ENCODE assay signal across 15 cellular contexts in genomic region chr9:16181539-16181938, GRCh38.
DNase-seq lines count a peak whose midpoint lies in the region; ATAC-seq, FAIRE-seq and TF ChIP-seq lines count a peak whose summit lies in the region.
"Had no signal": no experiment of that assay in that cellular context is flagged by ENCODE, and none has a peak within 500 bp of the region (broad histone marks: within the 10 kb centered on the region; RNA-seq: fewer than 3 reads in every experiment).

No MANE protein-coding gene starts in this region.

- CTCF ChIA-PET in HepG2 (lab: Yijun Ruan, JAX; ENCODE audit: low intra/inter-chr PET ratio, low total read pairs), result no interaction called here

- H3K4me2 ChIP-seq in HepG2 (ENCODE audit: low read depth, low read length), result no peak overlapping the region
- H3K4me2 ChIP-seq: BLaER1 treated with 17β-estradiol and CSF1 and Interleukin-3, amounts not matched to agents 10 nM and 100 nM had no signal

- H3K9ac ChIP-seq in HepG2 (ENCODE audit: insufficient read depth, low read depth, low read length), result no peak overlapping the region
- H3K9ac ChIP-seq: BLaER1 treated with 17β-estradiol and CSF1 and Interleukin-3, amounts not matched to agents 10 nM and 100 nM had no signal

- H3K27me3 Mint-ChIP-seq in activated naive CD8-positive, alpha-beta T cell, result no peaks in the 10 kb centered on the region
- H3K27me3 Mint-ChIP-seq in activated naive CD8-positive, alpha-beta T cell treated with anti-CD3 and anti-CD28 coated beads, Interleukin-2, amount 50 U/mL, for 24 hours, result no peaks in the 10 kb centered on the region
- H3K27me3 Mint-ChIP-seq in activated naive CD8-positive, alpha-beta T cell treated with anti-CD3 and anti-CD28 coated beads for 36 hours, result no peaks in the 10 kb centered on the region
- H3K27me3 Mint-ChIP-seq: B cell had no signal

- H3K79me2 ChIP-seq in ACC112 (ENCODE audit: control insufficient read depth, insufficient read depth, low read length, unreplicated experiment) (no peaks in the 10 kb centered on the region), HepG2 (ENCODE audit: insufficient read depth, low read length) (no peaks in the 10 kb centered on the region)

- intact Hi-C loops in sigmoid colon (cut with DNase I), result no loop called here
- intact Hi-C loops in HepG2 (cut with micrococcal nuclease; ENCODE audit: unreplicated experiment), result no loop called here

- no TSS peak for BruUV-seq in HepG2 (replicated peaks; lab: Mats Ljungman, UMichigan)

- TF ChIP-seq RAD21 in HepG2 (CRISPR knock-in tag; IDR thresholded peaks at IDR 0.05), result no peak

- FAIRE-seq in HepG2 (lab: Jason Lieb, UNC), result no peak
- FAIRE-seq: G401.6, GM12891, GM19239 had no signal

- no peaks in the 10 kb centered on the region for H4K20me1 ChIP-seq in HepG2 (ENCODE audit: insufficient read depth, low read length)
- H4K20me1 ChIP-seq: BLaER1 treated with 17β-estradiol and CSF1 and Interleukin-3, amounts not matched to agents 10 nM and 100 nM had no signal

- DNase-seq in activated naive CD8-positive, alpha-beta T cell treated with anti-CD3 and anti-CD28 coated beads, Interleukin-2, amount 50 U/mL, for 24 hours, result no peak
- no peak for DNase-seq in activated naive CD8-positive, alpha-beta T cell treated with anti-CD3 and anti-CD28 coated beads for 36 hours
- DNase-seq in sigmoid colon (no peak), HepG2 (ENCODE audit: low spot score) (no peak), NCI-H1694 (lab: John Stamatoyannopoulos, UW) (no peak)
- DNase-seq: 8988T; CD8-positive, alpha-beta T cell; HCEC 1CT had no signal

- H3K36me3 Mint-ChIP-seq in activated naive CD8-positive, alpha-beta T cell, result no peaks in the 10 kb centered on the region
- H3K36me3 Mint-ChIP-seq in activated naive CD8-positive, alpha-beta T cell treated with anti-CD3 and anti-CD28 coated beads, Interleukin-2, amount 50 U/mL, for 24 hours (ENCODE audit: low read depth), result peaks cover 3% of the 10 kb centered on the region
- peaks cover 18% of the 10 kb centered on the region for H3K36me3 Mint-ChIP-seq in activated naive CD8-positive, alpha-beta T cell treated with anti-CD3 and anti-CD28 coated beads for 36 hours
- H3K36me3 Mint-ChIP-seq: CD8-positive, alpha-beta T cell had no signal

- TF ChIP-seq EP300 in sigmoid colon (IDR thresholded peaks at IDR 0.05) (no peak), HepG2 (IDR thresholded peaks at IDR 0.05; ENCODE audit: low read depth in 2 of 2, low read length in 2 of 2) (no peak), HepG2 (CRISPR knock-in tag; IDR thresholded peaks at IDR 0.05; ENCODE audit: borderline replicate concordance) (no peak)

- no peak for ATAC-seq in activated naive CD8-positive, alpha-beta T cell treated with anti-CD3 and anti-CD28 coated beads, Interleukin-2, amount 50 U/mL, for 24 hours
- ATAC-seq in HepG2, result no peak
- ATAC-seq: CD8-positive, alpha-beta T cell had no signal

- H3K9me3 Mint-ChIP-seq in activated naive CD8-positive, alpha-beta T cell (ENCODE audit: low read depth), result no peaks in the 10 kb centered on the region
- no peaks in the 10 kb centered on the region for H3K9me3 Mint-ChIP-seq in activated naive CD8-positive, alpha-beta T cell treated with anti-CD3 and anti-CD28 coated beads, Interleukin-2, amount 50 U/mL, for 24 hours
- peaks cover 7% of the 10 kb centered on the region for H3K9me3 Mint-ChIP-seq in activated naive CD8-positive, alpha-beta T cell treated with anti-CD3 and anti-CD28 coated beads for 36 hours
- H3K9me3 Mint-ChIP-seq: CD8-positive, alpha-beta T cell had no signal

- peak overlapping the region; percentile 10 for H3K27ac Mint-ChIP-seq in activated naive CD8-positive, alpha-beta T cell
- no peak overlapping the region for H3K27ac Mint-ChIP-seq in activated naive CD8-positive, alpha-beta T cell treated with anti-CD3 and anti-CD28 coated beads, Interleukin-2, amount 50 U/mL, for 24 hours
- H3K27ac Mint-ChIP-seq in activated naive CD8-positive, alpha-beta T cell treated with anti-CD3 and anti-CD28 coated beads for 36 hours, result peak overlapping the region; percentile 26
- H3K27ac Mint-ChIP-seq: B cell; CD8-positive, alpha-beta T cell had no signal

- whole genome bisulfite sequencing in sigmoid colon, 2 donors, result 95% methylated on average over 3 of the region's 3 CpGs
- WGBS in HepG2 (ENCODE audit: low lambda C conversion rate), result 35% methylated on average over 3 of the region's 3 CpGs

- H3K4me3 ChIP-seq in ACC112 (ENCODE audit: low read depth, low read length) (no peak overlapping the region), sigmoid colon (no peak overlapping the region), HepG2 (replicated peaks in 1 of 3; ENCODE audit: insufficient read depth in 1 of 3, low read depth in 2 of 3, low read length in 3 of 3) (no peak overlapping the region)
- H3K4me3 ChIP-seq: BLaER1 treated with 17β-estradiol and CSF1 and Interleukin-3, amounts not matched to agents 10 nM and 100 nM had no signal

- in situ Hi-C loops in HepG2 (cut with HindIII; ENCODE audit: extremely low pct_ligation_motif_present, low pct_unique_long_range_greater_than_20kb), result no loop called here

- H3K36me3 ChIP-seq in ACC112 (ENCODE audit: insufficient read depth, low read length) (no peaks in the 10 kb centered on the region), sigmoid colon (no peaks in the 10 kb centered on the region), HepG2 (replicated peaks in 1 of 2; ENCODE audit: control insufficient read depth in 1 of 2, insufficient read depth in 2 of 2, low read length in 2 of 2) (no peaks in the 10 kb centered on the region)
- H3K36me3 ChIP-seq: BLaER1 treated with 17β-estradiol and CSF1 and Interleukin-3, amounts not matched to agents 10 nM and 100 nM had no signal

- H3K4me3 Mint-ChIP-seq in activated naive CD8-positive, alpha-beta T cell, result no peak overlapping the region
- H3K4me3 Mint-ChIP-seq in activated naive CD8-positive, alpha-beta T cell treated with anti-CD3 and anti-CD28 coated beads, Interleukin-2, amount 50 U/mL, for 24 hours, result no peak overlapping the region
- H3K4me3 Mint-ChIP-seq in activated naive CD8-positive, alpha-beta T cell treated with anti-CD3 and anti-CD28 coated beads for 36 hours, result no peak overlapping the region
- H3K4me3 Mint-ChIP-seq: B cell; CD8-positive, alpha-beta T cell had no signal

- H3K4me1 ChIP-seq in ACC112 (ENCODE audit: control insufficient read depth, insufficient read depth, low read length, unreplicated experiment), result peaks cover 9% of the 10 kb centered on the region
- H3K4me1 ChIP-seq in sigmoid colon, result peaks cover 0 to 25% (median 21%) of the 10 kb centered on the region in 4 donors
- H3K4me1 ChIP-seq in HepG2 (ENCODE audit: insufficient read depth, low read length), result no peaks in the 10 kb centered on the region

- H3K4me1 Mint-ChIP-seq in activated naive CD8-positive, alpha-beta T cell (ENCODE audit: low read depth), result peaks cover 61% of the 10 kb centered on the region
- peaks cover 31% of the 10 kb centered on the region for H3K4me1 Mint-ChIP-seq in activated naive CD8-positive, alpha-beta T cell treated with anti-CD3 and anti-CD28 coated beads, Interleukin-2, amount 50 U/mL, for 24 hours
- H3K4me1 Mint-ChIP-seq in activated naive CD8-positive, alpha-beta T cell treated with anti-CD3 and anti-CD28 coated beads for 36 hours, result peaks cover 51% of the 10 kb centered on the region
- H3K4me1 Mint-ChIP-seq: B cell had no signal

- no peaks in the 10 kb centered on the region for H3K9me3 ChIP-seq in sigmoid colon
- no peaks in the 10 kb centered on the region for H3K9me3 ChIP-seq in HepG2 (ENCODE audit: low read length)

- TF ChIP-seq POLR2A in sigmoid colon (IDR thresholded peaks at IDR 0.05) (no peak), HepG2 (IDR thresholded peaks at IDR 0.05; ENCODE audit: insufficient read depth in 1 of 2, low read depth in 2 of 2, low read length in 2 of 2) (no peak)

- peak overlapping the region; percentile 3; the same call in 1 of the 2 replicates for H3K27ac ChIP-seq in ACC112 (ENCODE audit: low read depth, low read length)
- H3K27ac ChIP-seq in sigmoid colon, result peak overlapping the region in 3 of 4 donors; percentile 24 to 64 (median 56)
- no peak overlapping the region for H3K27ac ChIP-seq in HepG2 (ENCODE audit: extremely low read length, insufficient read depth, low read length)
- H3K27ac ChIP-seq: BLaER1 treated with 17β-estradiol and CSF1 and Interleukin-3, amounts not matched to agents 10 nM and 100 nM had no signal

- H2AFZ ChIP-seq in ACC112 (ENCODE audit: low read length, unreplicated experiment) (no peak overlapping the region), HepG2 (ENCODE audit: low read length) (no peak overlapping the region)

- POLR2A ChIA-PET in HepG2 (lab: Yijun Ruan, JAX), result no interaction called here

- no peak for TF ChIP-seq CTCF in sigmoid colon (IDR thresholded peaks at IDR 0.05)
- no peak for TF ChIP-seq CTCF in HepG2 (CRISPR knock-in tag; IDR thresholded peaks at IDR 0.05)

- no peaks in the 10 kb centered on the region for H3K27me3 ChIP-seq in ACC112 (ENCODE audit: insufficient read depth, low read length)
- no peaks in the 10 kb centered on the region for H3K27me3 ChIP-seq in sigmoid colon
- peaks cover 0 to 1% of the 10 kb centered on the region in 2 experiments; a peak in 1 of 5 replicates for H3K27me3 ChIP-seq in HepG2 (ENCODE audit: control insufficient read depth in 1 of 2, insufficient read depth in 2 of 2, low read length in 2 of 2)
- H3K27me3 ChIP-seq: BLaER1 treated with 17β-estradiol and CSF1 and Interleukin-3, amounts not matched to agents 10 nM and 100 nM had no signal

TF ChIP-seq in HepG2, 621 proteins besides CTCF, POLR2A, EP300 and RAD21:
- TF ChIP-seq MAX (IDR thresholded peaks at IDR 0.05) (no peak), ZNF17 (CRISPR knock-in tag; IDR thresholded peaks at IDR 0.05) (no peak)
